Comparison of ENCODE assay signal across 8 cellular contexts in the genomic region with DNA sequence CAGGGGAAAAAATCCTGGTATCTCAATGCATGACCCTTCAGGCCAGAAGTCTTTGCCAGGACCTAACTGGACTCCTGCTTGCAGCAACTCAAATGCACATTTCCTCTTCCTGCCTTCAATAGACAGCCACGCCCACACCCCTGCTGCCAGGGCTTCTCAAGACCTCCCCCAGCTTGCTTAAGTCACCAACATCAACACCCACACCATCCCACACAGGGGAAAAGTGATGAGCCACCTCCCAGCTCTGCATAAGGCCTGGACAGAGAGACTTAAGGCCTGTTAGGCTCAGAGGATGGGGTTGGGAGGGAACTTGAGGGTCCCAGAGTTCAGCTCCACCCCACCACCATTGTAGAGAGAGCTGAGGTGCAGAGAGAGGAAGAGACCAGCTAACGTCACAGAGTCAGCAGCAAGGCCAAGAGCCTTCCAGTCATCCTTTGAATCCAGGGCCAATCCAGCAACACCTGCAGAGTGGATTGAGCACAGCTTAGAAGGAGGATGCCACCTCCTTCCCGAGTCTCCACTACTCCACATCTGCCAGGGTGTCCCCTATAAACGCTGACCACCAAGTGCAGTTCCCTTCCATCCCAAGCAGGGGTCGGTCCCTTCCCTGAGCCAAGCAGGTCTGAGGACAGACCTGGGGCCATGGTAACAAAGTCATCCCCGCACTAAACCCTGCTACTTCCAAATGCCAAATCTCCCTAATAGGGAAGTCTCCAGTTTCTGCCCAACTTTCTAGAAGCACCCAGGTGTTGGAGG. TPM values are rescaled to one million over a fixed set of nuclear protein-coding genes. Genes with fewer than 3 reads are reported as not detected.
DNase-seq lines count a peak whose midpoint lies in the region; ATAC-seq, FAIRE-seq and TF ChIP-seq lines count a peak whose summit lies in the region.

No MANE protein-coding gene starts in this region.

- H3K4me3 Mint-ChIP-seq in astrocyte (ENCODE audit: unreplicated experiment), result peak overlapping the region; percentile 35

- H3K36me3 ChIP-seq in astrocyte (ENCODE audit: insufficient read depth, low read length), result no peaks in the 10 kb centered on the region

- no peak overlapping the region for H3K9ac ChIP-seq in astrocyte (ENCODE audit: low read length)

- no peak overlapping the region for H3K27ac ChIP-seq in astrocyte (ENCODE audit: low read depth, low read length)

- no peaks in the 10 kb centered on the region for H3K27me3 ChIP-seq in astrocyte (ENCODE audit: insufficient read depth, low read length)

- peak; percentile 23 for FAIRE-seq in astrocyte (lab: Jason Lieb, UNC)

- no peak overlapping the region for H3K4me2 ChIP-seq in astrocyte (ENCODE audit: low read length)

- ATAC-seq in HG02840 (IDR thresholded peaks at IDR 0.05; ENCODE audit: low FRiP score, unreplicated experiment) (no peak), HG02981 (IDR thresholded peaks at IDR 0.05; ENCODE audit: unreplicated experiment) (no peak)

- H2AFZ ChIP-seq in astrocyte (ENCODE audit: low read depth, low read length), result peak overlapping the region; percentile 70

- peak; percentile 71 to 85 for DNase-seq in AML-193 (lab: John Stamatoyannopoulos, UW)
- peak; percentile 60 for DNase-seq in HFF-Myc (ENCODE audit: extremely low read depth, low read depth)
- peak; percentile 25 to 89 (median 54) for DNase-seq in T-helper 2 cell
- peak; percentile 63 for DNase-seq in astrocyte (ENCODE audit: low read depth)
- DNase-seq in kidney glomerular epithelial cell (lab: John Stamatoyannopoulos, UW), result peak; percentile 61
- peak; percentile 50 to 56 for DNase-seq in stimulated activated CD8-positive, alpha-beta memory T cell treated with anti-CD3 and anti-CD28 coated beads, Interleukin-15, amount 100 ng/mL, for 48 hours (ENCODE audit: low read depth in 2 of 2)

- H3K4me1 Mint-ChIP-seq in astrocyte (ENCODE audit: low read depth, unreplicated experiment), result peaks cover 5% of the 10 kb centered on the region

- peaks cover 14% of the 10 kb centered on the region for H3K36me3 Mint-ChIP-seq in astrocyte (ENCODE audit: low read depth, unreplicated experiment)

- peaks cover 9% of the 10 kb centered on the region for H3K4me1 ChIP-seq in astrocyte (ENCODE audit: insufficient read depth, low read length)

- no peaks in the 10 kb centered on the region for H3K9me3 Mint-ChIP-seq in astrocyte (ENCODE audit: unreplicated experiment)

- TF ChIP-seq CTCF in HFF-Myc (IDR thresholded peaks at IDR 0.05; ENCODE audit: low read depth, low read length, missing control alignments) (no peak), astrocyte (IDR thresholded peaks at IDR 0.05; ENCODE audit: insufficient read depth, low read depth, low read length) (no peak)

- H3K27me3 Mint-ChIP-seq in astrocyte (ENCODE audit: low read depth, unreplicated experiment), result no peaks in the 10 kb centered on the region

- H4K20me1 ChIP-seq in astrocyte (ENCODE audit: insufficient read depth, low read length), result peaks cover 10% of the 10 kb centered on the region

- peak overlapping the region; percentile 35 for H3K27ac Mint-ChIP-seq in astrocyte (ENCODE audit: unreplicated experiment)

- H3K4me3 ChIP-seq in HFF-Myc (replicated peaks; ENCODE audit: low read depth, low read length) (no peak overlapping the region), astrocyte (ENCODE audit: insufficient read depth, low read depth, low read length) (no peak overlapping the region)

- no peaks in the 10 kb centered on the region for H3K79me2 ChIP-seq in astrocyte (ENCODE audit: insufficient read depth, low read length)

- no peaks in the 10 kb centered on the region for H3K9me3 ChIP-seq in astrocyte (ENCODE audit: insufficient read depth, low read depth, low read length)

RNA-seq across cellular contexts. Expression of a gene that starts 50.0 kb away (rescaled TPM):
- 21.3 and 23.4 TPM in 2 replicates for total RNA-seq in astrocyte
